ENCODE assay signal across 17 cellular contexts in genomic region chr7:151386301-151387160, GRCh38. TPM values are rescaled to one million over a fixed set of nuclear protein-coding genes. Genes with fewer than 3 reads are reported as not detected.
A peak's percentile ranks its signal among the peaks of the same experiment; 100 is the strongest.
DNase-seq lines count a peak whose midpoint lies in the region; FAIRE-seq and TF ChIP-seq lines count a peak whose summit lies in the region.
"Had no signal": no experiment of that assay in that cellular context is flagged by ENCODE, and none has a peak within 500 bp of the region (broad histone marks: within the 10 kb centered on the region; RNA-seq: fewer than 3 reads in every experiment).

No MANE protein-coding gene starts in this region.

- peaks cover 16% of the 10 kb centered on the region for H3K27me3 Mint-ChIP-seq in neural progenitor cell (ENCODE audit: insufficient read depth, low read depth)

- no peaks in the 10 kb centered on the region for H3K36me3 Mint-ChIP-seq in neural progenitor cell

- peak overlapping the region; percentile 18 for H3K4me3 Mint-ChIP-seq in neural progenitor cell

- H3K4me1 ChIP-seq in BLaER1 (peaks cover 45% of the 10 kb centered on the region), neural progenitor cell (peaks cover 10% of the 10 kb centered on the region), esophagus squamous epithelium (peaks cover 7 to 11% (median 8%) of the 10 kb centered on the region in 3 donors), sigmoid colon (peaks cover 0 to 12% (median 8%) of the 10 kb centered on the region in 4 donors)

- no peak for TF ChIP-seq CTCF in neural progenitor cell (IDR thresholded peaks at IDR 0.05)
- TF ChIP-seq CTCF in esophagus squamous epithelium (IDR thresholded peaks at IDR 0.05): no peak
- no peak for TF ChIP-seq CTCF in sigmoid colon (IDR thresholded peaks at IDR 0.05)

- H3K27ac Mint-ChIP-seq in neural progenitor cell: no peak overlapping the region

- peak; percentile 70 for DNase-seq in cerebellum (ENCODE audit: low spot score)
- DNase-seq in neural progenitor cell (ENCODE audit: low spot score): no peak
- DNase-seq in NCI-H1436 (lab: John Stamatoyannopoulos, UW): no peak
- DNase-seq in GM19239 (ENCODE audit: insufficient read length, low spot score): no peak
- no peak for DNase-seq in esophagus squamous epithelium (lab: John Stamatoyannopoulos, UW)
- DNase-seq in sigmoid colon: no peak
- DNase-seq: activated CD8-positive, alpha-beta memory T cell treated with anti-CD3 and anti-CD28 coated beads for 24 hours; NCI-H2029; NCI-H526; occipital lobe; small intestine had no signal

- no peak overlapping the region for H3K9ac ChIP-seq in BLaER1
- H3K9ac ChIP-seq in neural progenitor cell: no peak overlapping the region

- intact Hi-C loops in esophagus squamous epithelium (cut with DNase I) (no loop called here), sigmoid colon (cut with DNase I) (no loop called here)

- TF ChIP-seq RAD21 in Ishikawa (IDR thresholded peaks at IDR 0.05; ENCODE audit: low read depth): 0 out of 2 replicates have a peak, but pooled peaks have one; percentile 1

- no peaks in the 10 kb centered on the region for H3K79me2 ChIP-seq in neural progenitor cell (ENCODE audit: low read depth)

- no peak overlapping the region for H3K4me3 ChIP-seq in BLaER1
- H3K4me3 ChIP-seq in neural progenitor cell: no peak overlapping the region
- H3K4me3 ChIP-seq in esophagus squamous epithelium: no peak overlapping the region
- H3K4me3 ChIP-seq in sigmoid colon: no peak overlapping the region
- H3K4me3 ChIP-seq: Peyer's patch had no signal

- no peaks in the 10 kb centered on the region for H3K36me3 ChIP-seq in BLaER1
- no peaks in the 10 kb centered on the region for H3K36me3 ChIP-seq in neural progenitor cell
- no peaks in the 10 kb centered on the region for H3K36me3 ChIP-seq in esophagus squamous epithelium
- H3K36me3 ChIP-seq in sigmoid colon: no peaks in the 10 kb centered on the region
- H3K36me3 ChIP-seq: Peyer's patch had no signal

- peaks cover 9% of the 10 kb centered on the region for H3K4me1 Mint-ChIP-seq in neural progenitor cell

- H3F3A ChIP-seq in neural progenitor cell (ENCODE audit: low read depth): peaks cover 6% of the 10 kb centered on the region

- H4K20me1 ChIP-seq in BLaER1 (peaks cover 6% of the 10 kb centered on the region; the same call in 1 of the 2 replicates), neural progenitor cell (ENCODE audit: low read depth) (peaks cover 11% of the 10 kb centered on the region)

- FAIRE-seq in GM19239 (lab: Jason Lieb, UNC): no peak
- FAIRE-seq: astrocyte, D721Med, small intestine had no signal

- no peaks in the 10 kb centered on the region for H3K9me3 ChIP-seq in BLaER1
- no peaks in the 10 kb centered on the region for H3K9me3 ChIP-seq in neural progenitor cell (ENCODE audit: low read depth)
- no peaks in the 10 kb centered on the region for H3K9me3 ChIP-seq in esophagus squamous epithelium
- no peaks in the 10 kb centered on the region for H3K9me3 ChIP-seq in sigmoid colon
- H3K9me3 ChIP-seq: Peyer's patch had no signal

- H3K27ac ChIP-seq in BLaER1: no peak overlapping the region
- no peak overlapping the region for H3K27ac ChIP-seq in neural progenitor cell
- no peak overlapping the region for H3K27ac ChIP-seq in esophagus squamous epithelium
- H3K27ac ChIP-seq in sigmoid colon: no peak overlapping the region
- H3K27ac ChIP-seq: Peyer's patch had no signal

- WGBS in esophagus squamous epithelium, 2 donors: 59 to 69% methylated on average over 6 to 12 of the region's 16 CpGs
- WGBS in sigmoid colon, 2 donors: 52 to 74% methylated on average over 16 of the region's 16 CpGs

- H3K27me3 ChIP-seq in BLaER1: peaks cover 36% of the 10 kb centered on the region
- H3K27me3 ChIP-seq in neural progenitor cell: peaks cover 34% of the 10 kb centered on the region
- H3K27me3 ChIP-seq in esophagus squamous epithelium: peaks cover 0 to 58% (median 9%) of the 10 kb centered on the region in 4 donors
- H3K27me3 ChIP-seq in sigmoid colon: peaks cover 11 to 25% (median 13%) of the 10 kb centered on the region in 3 donors

- H3K9me3 Mint-ChIP-seq in neural progenitor cell: no peaks in the 10 kb centered on the region

- TF ChIP-seq POLR2A in esophagus squamous epithelium (IDR thresholded peaks at IDR 0.05) (no peak), sigmoid colon (IDR thresholded peaks at IDR 0.05) (no peak)

- H3K4me2 ChIP-seq in BLaER1 (peak overlapping the region; percentile 51), neural progenitor cell (no peak overlapping the region)

- no peak overlapping the region for H2AFZ ChIP-seq in neural progenitor cell (replicated peaks)

- no peak for TF ChIP-seq EP300 in Ishikawa (IDR thresholded peaks at IDR 0.05; ENCODE audit: borderline replicate concordance)
- TF ChIP-seq EP300 in sigmoid colon (IDR thresholded peaks at IDR 0.05): no peak

TF ChIP-seq in Ishikawa, 13 proteins besides CTCF, POLR2A, EP300 and RAD21:
- TF ChIP-seq TEAD4 (IDR thresholded peaks at IDR 0.05) (peak; percentile 83), FOXM1 (IDR thresholded peaks at IDR 0.05; ENCODE audit: borderline replicate concordance, low read depth) (no peak), NFIC (IDR thresholded peaks at IDR 0.05) (peak; percentile 82), TAF1 (IDR thresholded peaks at IDR 0.05; ENCODE audit: low read depth) (0 out of 2 replicates have a peak, but pooled peaks have one; percentile 23), CEBPB (IDR thresholded peaks at IDR 0.05) (no peak), EGR1 (IDR thresholded peaks at IDR 0.05) (no peak), REST (IDR thresholded peaks at IDR 0.05; ENCODE audit: low read depth) (no peak), ZBTB7A (IDR thresholded peaks at IDR 0.05; ENCODE audit: low read depth) (peak; percentile 69; the same call in 1 of the 2 replicates), YY1 (IDR thresholded peaks at IDR 0.05; ENCODE audit: low read depth) (no peak), MAX (IDR thresholded peaks at IDR 0.05) (0 out of 2 replicates have a peak, but pooled peaks have one; percentile 17), TCF12 (IDR thresholded peaks at IDR 0.05; ENCODE audit: low read depth) (no peak), USF1 (IDR thresholded peaks at IDR 0.05) (peak; percentile 25; the same call in 1 of the 2 replicates), CREB1 (IDR thresholded peaks at IDR 0.05; ENCODE audit: low read depth) (no peak)
TF ChIP-seq in Ishikawa: peak in this region for 6.

RNA-seq across cellular contexts. Expression of gene WDR86, which starts 23.3 kb away (rescaled TPM):
- total RNA-seq in cerebellum (33.8 TPM), neural progenitor cell (ENCODE audit: low replicate concordance) (15.0 and 33.0 TPM in 2 replicates), esophagus squamous epithelium (1 to 10 TPM in 2 of 4 donors, under 1 TPM in 2; 0.53 to 4.6 (median 1.5) TPM), sigmoid colon (10 to 100 TPM; 14.4 to 23.8 (median 16.9) TPM)
- polyA plus RNA-seq in sigmoid colon: 1 to 10 TPM in 2 of 3 donors, under 1 TPM in 1; 0.46 to 4.2 (median 2.1) TPM

RNA-seq across cellular contexts. Expression of gene NUB1, which starts 44.9 kb away (rescaled TPM):
- total RNA-seq in cerebellum (29.6 TPM), neural progenitor cell (ENCODE audit: low replicate concordance) (56.3 and 61.7 TPM in 2 replicates), esophagus squamous epithelium (10 to 100 TPM; 16.8 to 46.7 (median 26.1) TPM), sigmoid colon (10 to 100 TPM; 49.8 to 73.8 (median 64.5) TPM)
- 10 to 100 TPM; 36.6 to 50.1 (median 43.2) TPM for polyA plus RNA-seq in sigmoid colon

RNA-seq across cellular contexts. Expression of gene CRYGN, which starts 53.4 kb away (rescaled TPM):
- not detected for total RNA-seq in cerebellum
- total RNA-seq in neural progenitor cell (ENCODE audit: low replicate concordance): 1.1 TPM in 1 of 2 replicates, not detected in the other
- total RNA-seq in esophagus squamous epithelium: under 1 TPM in 1 of 4 donors, not detected in 3; 0.19 TPM
- 1 to 10 TPM in 2 of 4 donors, not detected in 2; 1.4 to 1.8 TPM for total RNA-seq in sigmoid colon
- under 1 TPM in 2 of 3 donors, not detected in 1; 0.17 to 0.60 TPM for polyA plus RNA-seq in sigmoid colon
- total RNA-seq: astrocyte, occipital lobe, Peyer's patch, ureter had no signal
